ENCODE assay signal across 32 cellular contexts in genomic region chrX:108349210-108349609, GRCh38.
"Had no signal": no experiment of that assay in that cellular context is flagged by ENCODE, and none has a peak within 500 bp of the region (broad histone marks: within the 10 kb centered on the region; RNA-seq: fewer than 3 reads in every experiment).

No MANE protein-coding gene starts in this region.

- H3K9me3 ChIP-seq: ovary, psoas muscle, spleen, suprapubic skin, testis, tibial artery, transverse colon, upper lobe of right lung, uterus had no signal

- H2AFZ ChIP-seq: parathyroid adenoma had no signal

- DNase-seq: naive B cell; naive thymus-derived CD8-positive, alpha-beta T cell; occipital lobe; ovary; posterior cingulate gyrus; psoas muscle; right cardiac atrium; spleen; stimulated activated CD4-positive, alpha-beta T cell treated with anti-CD3 and anti-CD28 coated beads, Interleukin-12 subunit alpha, Interleukin-12 subunit beta, amount 100 ng/mL, for 4 hours; stimulated activated CD4-positive, alpha-beta T cell treated with anti-CD3 and anti-CD28 coated beads, Interleukin-1b, Interleukin-23, amount 100 ng/mL, for 48 hours; stimulated activated CD4-positive, alpha-beta T cell treated with anti-CD3 and anti-CD28 coated beads, Interleukin-4, amount 100 ng/mL, for 1 hour; stimulated activated CD4-positive, alpha-beta T cell treated with anti-CD3 and anti-CD28 coated beads, Interleukin-4, amount 100 ng/mL, for 4 hours; stimulated activated CD8-positive, alpha-beta memory T cell treated with anti-CD3 and anti-CD28 coated beads, Interleukin-4, amount 100 ng/mL, for 48 hours; stimulated activated naive CD4-positive, alpha-beta T cell; stimulated activated naive CD8-positive, alpha-beta T cell treated with anti-CD3 and anti-CD28 coated beads, Interleukin-15, amount 100 ng/mL, for 72 hours; stimulated activated naive CD8-positive, alpha-beta T cell treated with anti-CD3 and anti-CD28 coated beads, Interleukin-15, Interleukin-2, amounts not matched to agents 100 U/mL and 50 U/mL, for 24 hours; substantia nigra; testis; tibial artery; transverse colon; upper lobe of right lung; uterus had no signal

- H3K27ac Mint-ChIP-seq: naive B cell; naive thymus-derived CD8-positive, alpha-beta T cell; stimulated activated memory B cell treated with anti-CD40 and anti-IgM and Interleukin-4, amounts not matched to agents 10 μg/mL and 1 μg/mL and 100 μg/mL, for 72 hours; stimulated activated naive CD8-positive, alpha-beta T cell treated with anti-CD3 and anti-CD28 coated beads, Interleukin-15, amount 100 ng/mL, for 72 hours; type B pancreatic cell had no signal

- H3K27me3 ChIP-seq: ovary, suprapubic skin, testis, tibial artery, transverse colon, upper lobe of right lung, uterus had no signal

- H3K4me2 ChIP-seq: smooth muscle cell had no signal

- H3K4me1 ChIP-seq: spleen, suprapubic skin, testis, transverse colon, upper lobe of right lung, uterus had no signal

- H3K27ac ChIP-seq: ovary, parathyroid adenoma, psoas muscle, skin epidermis, spleen, suprapubic skin, testis, tibial artery, transverse colon, upper lobe of right lung, uterus had no signal

- H3K27me3 Mint-ChIP-seq: naive B cell; progenitor cell of endocrine pancreas; stimulated activated memory B cell treated with anti-CD40 and anti-IgM and Interleukin-4, amounts not matched to agents 10 μg/mL and 1 μg/mL and 100 μg/mL, for 72 hours; stimulated activated naive CD8-positive, alpha-beta T cell treated with anti-CD3 and anti-CD28 coated beads, Interleukin-15, amount 100 ng/mL, for 72 hours; type B pancreatic cell had no signal

- H3K9ac ChIP-seq: parathyroid adenoma had no signal

- H3K4me3 ChIP-seq: ovary, psoas muscle, skin epidermis, smooth muscle cell, spleen, suprapubic skin, testis, tibial artery, transverse colon, upper lobe of right lung, uterus had no signal

- H3K9me3 Mint-ChIP-seq: nephron; stimulated activated memory B cell treated with anti-CD40 and anti-IgM and Interleukin-4, amounts not matched to agents 10 μg/mL and 1 μg/mL and 100 μg/mL, for 72 hours; stimulated activated naive CD8-positive, alpha-beta T cell treated with anti-CD3 and anti-CD28 coated beads, Interleukin-15, amount 100 ng/mL, for 72 hours; type B pancreatic cell had no signal

- H3K4me3 Mint-ChIP-seq: naive B cell; naive thymus-derived CD8-positive, alpha-beta T cell; nephron; neural crest cell; stimulated activated memory B cell treated with anti-CD40 and anti-IgM and Interleukin-4, amounts not matched to agents 10 μg/mL and 1 μg/mL and 100 μg/mL, for 72 hours; stimulated activated naive CD8-positive, alpha-beta T cell treated with anti-CD3 and anti-CD28 coated beads, Interleukin-15, amount 100 ng/mL, for 72 hours; type B pancreatic cell had no signal

- ATAC-seq: naive thymus-derived CD8-positive, alpha-beta T cell; right cardiac atrium; sciatic nerve; stimulated activated memory B cell treated with anti-CD40 and anti-IgM and Interleukin-4, amounts not matched to agents 10 μg/mL and 1 μg/mL and 100 μg/mL, for 72 hours; stimulated activated naive CD8-positive, alpha-beta T cell treated with anti-CD3 and anti-CD28 coated beads, Interleukin-15, amount 100 ng/mL, for 72 hours; stimulated activated naive CD8-positive, alpha-beta T cell treated with anti-CD3 and anti-CD28 coated beads, Interleukin-15, Interleukin-2, amounts not matched to agents 100 U/mL and 50 U/mL, for 24 hours; upper lobe of right lung had no signal

- H3K4me1 Mint-ChIP-seq: naive B cell; naive thymus-derived CD8-positive, alpha-beta T cell; stimulated activated memory B cell treated with anti-CD40 and anti-IgM and Interleukin-4, amounts not matched to agents 10 μg/mL and 1 μg/mL and 100 μg/mL, for 72 hours; stimulated activated naive CD8-positive, alpha-beta T cell treated with anti-CD3 and anti-CD28 coated beads, Interleukin-15, amount 100 ng/mL, for 72 hours had no signal

- H3K36me3 Mint-ChIP-seq: naive B cell; naive thymus-derived CD8-positive, alpha-beta T cell; stimulated activated memory B cell treated with anti-CD40 and anti-IgM and Interleukin-4, amounts not matched to agents 10 μg/mL and 1 μg/mL and 100 μg/mL, for 72 hours; type B pancreatic cell had no signal

- H3K79me2 ChIP-seq: parathyroid adenoma had no signal

- H3K36me3 ChIP-seq: ovary, spleen, suprapubic skin, tibial artery, transverse colon, upper lobe of right lung, uterus had no signal
